Comparison of ENCODE assay signal across 24 cellular contexts in genomic region chr12:25817166-25817565, GRCh38.
"Had no signal": no experiment of that assay in that cellular context is flagged by ENCODE, and none has a peak within 500 bp of the region (broad histone marks: within the 10 kb centered on the region; RNA-seq: fewer than 3 reads in every experiment).

No MANE protein-coding gene starts in this region.

- H3K36me3 Mint-ChIP-seq: activated CD4-positive, alpha-beta memory T cell treated with anti-CD3 and anti-CD28 coated beads for 36 hours; activated naive CD4-positive, alpha-beta T cell treated with anti-CD3 and anti-CD28 coated beads, Interleukin-2, amount 50 U/mL, for 72 hours; WTC11 had no signal

- H3K36me3 ChIP-seq: adrenal gland, cardiac muscle cell, colonic mucosa, lower lobe of right lung, right lobe of liver, stomach had no signal

- H3K4me1 ChIP-seq: adrenal gland, colonic mucosa, lower lobe of right lung, parathyroid adenoma, right lobe of liver, stomach had no signal

- H3K9me3 Mint-ChIP-seq: activated CD4-positive, alpha-beta memory T cell treated with anti-CD3 and anti-CD28 coated beads for 36 hours; activated naive CD4-positive, alpha-beta T cell treated with anti-CD3 and anti-CD28 coated beads, Interleukin-2, amount 50 U/mL, for 72 hours; activated T-helper 1 cell treated with anti-CD3 and anti-CD28 coated beads, Interleukin-12 subunit alpha, Interleukin-12 subunit beta, Interleukin-2, Interleukin-4 antibody, amounts not matched to agents 30 ng/mL and 10 ng/mL and 1 ng/mL, durations not matched to agents 14 hours and 24 hours and 36 hours had no signal

- H3K9me3 ChIP-seq: adrenal gland, colonic mucosa, lower lobe of right lung, right lobe of liver, stomach had no signal

- H3K4me3 ChIP-seq: adrenal gland, cardiac muscle cell, colonic mucosa, lower lobe of right lung, right lobe of liver, smooth muscle cell, stomach had no signal

- H3K27ac Mint-ChIP-seq: activated CD4-positive, alpha-beta memory T cell treated with anti-CD3 and anti-CD28 coated beads for 36 hours; activated CD4-positive, alpha-beta T cell treated with anti-CD3 and anti-CD28 coated beads for 36 hours; activated naive CD4-positive, alpha-beta T cell treated with anti-CD3 and anti-CD28 coated beads, Interleukin-2, amount 50 U/mL, for 72 hours; activated T-helper 1 cell treated with anti-CD3 and anti-CD28 coated beads, Interleukin-12 subunit alpha, Interleukin-12 subunit beta, Interleukin-2, Interleukin-4 antibody, amounts not matched to agents 30 ng/mL and 10 ng/mL and 1 ng/mL, durations not matched to agents 14 hours and 24 hours and 36 hours; endodermal cell; type B pancreatic cell; WTC11 had no signal

- H2AFZ ChIP-seq: parathyroid adenoma had no signal

- H3K4me1 Mint-ChIP-seq: activated CD4-positive, alpha-beta T cell treated with anti-CD3 and anti-CD28 coated beads for 36 hours had no signal

- H3K9ac ChIP-seq: parathyroid adenoma had no signal

- DNase-seq: activated CD4-positive, alpha-beta memory T cell treated with anti-CD3 and anti-CD28 coated beads for 36 hours; activated CD4-positive, alpha-beta T cell treated with anti-CD3 and anti-CD28 coated beads for 36 hours; activated gamma-delta T cell treated with Interleukin-2 at 50 U/mL for 16 hours; activated T-cell treated with anti-CD3 and anti-CD28 coated beads for 4 hours; adrenal gland; colonic mucosa; endodermal cell; foreskin melanocyte; glutamatergic neuron; hippocampal formation; islet precursor cell; lower lobe of right lung; right lobe of liver; stimulated activated CD4-positive, alpha-beta T cell treated with anti-CD3 and anti-CD28 coated beads, Interleukin-4, amount 100 ng/mL, for 1 hour; stomach had no signal

- ATAC-seq: activated CD4-positive, alpha-beta T cell treated with anti-CD3 and anti-CD28 coated beads for 36 hours; activated naive CD4-positive, alpha-beta T cell treated with anti-CD3 and anti-CD28 coated beads, Interleukin-2, amount 50 U/mL, for 72 hours; lower lobe of right lung; right lobe of liver; WTC11 had no signal

- H3K27ac ChIP-seq: adrenal gland, cardiac muscle cell, colonic mucosa, epithelial cell of prostate, lower lobe of right lung, parathyroid adenoma, right lobe of liver, stomach had no signal

- H3K4me3 Mint-ChIP-seq: activated CD4-positive, alpha-beta memory T cell treated with anti-CD3 and anti-CD28 coated beads for 36 hours; activated CD4-positive, alpha-beta T cell treated with anti-CD3 and anti-CD28 coated beads for 36 hours; activated T-helper 1 cell treated with anti-CD3 and anti-CD28 coated beads, Interleukin-12 subunit alpha, Interleukin-12 subunit beta, Interleukin-2, Interleukin-4 antibody, amounts not matched to agents 30 ng/mL and 10 ng/mL and 1 ng/mL, durations not matched to agents 14 hours and 24 hours and 36 hours; endodermal cell; nephron; type B pancreatic cell; WTC11 had no signal

- H3K4me2 ChIP-seq: smooth muscle cell had no signal

- H3K27me3 ChIP-seq: cardiac muscle cell, colonic mucosa, right lobe of liver, stomach had no signal

- H3K79me2 ChIP-seq: parathyroid adenoma had no signal
